In the genomic region with DNA sequence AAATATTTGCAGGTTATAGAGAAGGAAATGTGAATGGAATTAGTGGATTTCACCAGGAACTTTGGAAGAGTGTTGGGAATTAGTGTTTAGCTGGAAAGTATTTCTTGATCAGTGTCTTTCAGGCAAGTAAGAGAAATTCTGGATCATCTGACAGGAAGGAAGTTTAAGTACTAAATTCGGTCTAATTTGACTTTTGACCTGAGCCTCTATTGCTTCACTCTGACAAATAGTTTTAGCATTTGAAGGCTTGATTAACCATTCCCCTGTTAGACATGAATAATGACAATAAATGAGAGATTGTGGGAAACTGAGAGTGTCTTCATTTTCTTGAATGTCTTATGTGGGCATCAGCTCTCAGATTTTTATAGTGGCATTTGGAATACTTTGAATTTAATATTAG, we compare ENCODE assay signal across 16 cellular contexts. TPM values are rescaled to one million over a fixed set of nuclear protein-coding genes. Genes with fewer than 3 reads are reported as not detected.
DNase-seq lines count a peak whose midpoint lies in the region; ATAC-seq and TF ChIP-seq lines count a peak whose summit lies in the region.
"Had no signal": no experiment of that assay in that cellular context is flagged by ENCODE, and none has a peak within 500 bp of the region (broad histone marks: within the 10 kb centered on the region; RNA-seq: fewer than 3 reads in every experiment).

No MANE protein-coding gene starts in this region.

- no peak overlapping the region for H2BK12ac ChIP-seq in mesenchymal stem cell (ENCODE audit: low read length in 2 of 2)

- H3K27me3 Mint-ChIP-seq in CD8-positive, alpha-beta T cell (ENCODE audit: low read depth), result no peaks in the 10 kb centered on the region
- H3K27me3 Mint-ChIP-seq in HFFc6 (ENCODE audit: insufficient read depth), result no peaks in the 10 kb centered on the region; the same call in 1 of the 2 replicates
- no peaks in the 10 kb centered on the region for H3K27me3 Mint-ChIP-seq in activated naive CD4-positive, alpha-beta T cell treated with anti-CD3 and anti-CD28 coated beads for 36 hours (ENCODE audit: low read depth)
- H3K27me3 Mint-ChIP-seq: activated naive CD4-positive, alpha-beta T cell treated with anti-CD3 and anti-CD28 coated beads, Interleukin-2, amount 50 U/mL, for 24 hours had no signal

- dilution Hi-C loops in mammary epithelial cell (cut with HindIII; ENCODE audit: low sequenced_read_pairs), result no loop called here

- H2BK120ac ChIP-seq in mesenchymal stem cell (ENCODE audit: low read depth, low read length), result no peak overlapping the region

- H3K23ac ChIP-seq in mesenchymal stem cell (ENCODE audit: low read length in 2 of 2), result no peak overlapping the region

- peaks cover 2% of the 10 kb centered on the region for H3K79me1 ChIP-seq in mesenchymal stem cell (replicated peaks; ENCODE audit: low read length, poor library complexity, severe bottlenecking)

- H2AK5ac ChIP-seq in mesenchymal stem cell (ENCODE audit: low read length, severe bottlenecking), result no peak overlapping the region

- no peak overlapping the region for H3K14ac ChIP-seq in mesenchymal stem cell (ENCODE audit: low read length in 2 of 2)

- DNase-seq in CD8-positive, alpha-beta T cell, result no peak
- no peak for DNase-seq in HFFc6
- no peak for DNase-seq in mammary epithelial cell
- peak; percentile 44 for DNase-seq in mesenchymal stem cell
- DNase-seq in activated naive CD4-positive, alpha-beta T cell treated with anti-CD3 and anti-CD28 coated beads for 36 hours, result no peak
- DNase-seq in globus pallidus (ENCODE audit: low spot score), result no peak
- DNase-seq in NCI-H345 (lab: John Stamatoyannopoulos, UW), result no peak
- DNase-seq in NCI-H82 treated with DMSO at 0.1 percent for 48 hours (lab: John Stamatoyannopoulos, UW; ENCODE audit: unreplicated experiment), result no peak
- DNase-seq: activated CD4-positive, alpha-beta T cell treated with anti-CD3 and anti-CD28 coated beads, Interleukin-2, amount 50 U/mL, for 1 hour; effector memory CD4-positive, alpha-beta T cell; mucosa of descending colon; NCI-H82 had no signal

- no peaks in the 10 kb centered on the region for H3K9me3 ChIP-seq in CD8-positive, alpha-beta T cell (ENCODE audit: low read length)
- H3K9me3 ChIP-seq in mammary epithelial cell (replicated peaks; ENCODE audit: insufficient read depth, low read length), result no peaks in the 10 kb centered on the region
- no peaks in the 10 kb centered on the region for H3K9me3 ChIP-seq in mesenchymal stem cell (ENCODE audit: control insufficient read depth, low read length)
- H3K9me3 ChIP-seq: HAP-1, mucosa of descending colon, right atrium auricular region, suprapubic skin had no signal

- H4K91ac ChIP-seq in mesenchymal stem cell (ENCODE audit: low read length), result no peak overlapping the region

- H3K9me3 Mint-ChIP-seq in CD8-positive, alpha-beta T cell, result no peaks in the 10 kb centered on the region
- no peaks in the 10 kb centered on the region for H3K9me3 Mint-ChIP-seq in HFFc6
- no peaks in the 10 kb centered on the region for H3K9me3 Mint-ChIP-seq in activated naive CD4-positive, alpha-beta T cell treated with anti-CD3 and anti-CD28 coated beads for 36 hours
- H3K9me3 Mint-ChIP-seq: activated naive CD4-positive, alpha-beta T cell treated with anti-CD3 and anti-CD28 coated beads, Interleukin-2, amount 50 U/mL, for 24 hours had no signal

- intact Hi-C loops in CD8-positive, alpha-beta T cell (cut with DNase I, micrococcal nuclease), result no loop called here
- intact Hi-C loops in mammary epithelial cell (cut with micrococcal nuclease), result no loop called here
- intact Hi-C loops in activated naive CD4-positive, alpha-beta T cell treated with anti-CD3 and anti-CD28 coated beads for 36 hours (cut with micrococcal nuclease), result no loop called here

- peaks cover 14% of the 10 kb centered on the region for H4K20me1 ChIP-seq in mammary epithelial cell (ENCODE audit: insufficient read depth, low read length)

- peaks cover 73% of the 10 kb centered on the region for H3K4me1 Mint-ChIP-seq in CD8-positive, alpha-beta T cell (ENCODE audit: low read depth)
- H3K4me1 Mint-ChIP-seq in HFFc6 (ENCODE audit: low read depth), result peaks cover 33% of the 10 kb centered on the region
- H3K4me1 Mint-ChIP-seq in activated naive CD4-positive, alpha-beta T cell treated with anti-CD3 and anti-CD28 coated beads for 36 hours (ENCODE audit: low read depth), result peaks cover 61% of the 10 kb centered on the region

- no peaks in the 10 kb centered on the region for H3K27me3 ChIP-seq in CD8-positive, alpha-beta T cell (ENCODE audit: insufficient read depth, low read length)
- H3K27me3 ChIP-seq in mammary epithelial cell (ENCODE audit: insufficient read depth, low read length) (no peaks in the 10 kb centered on the region), mesenchymal stem cell (ENCODE audit: control insufficient read depth in 1 of 2, insufficient read depth in 1 of 2, low read length in 2 of 2) (no peaks in the 10 kb centered on the region)
- H3K27me3 ChIP-seq: right atrium auricular region, suprapubic skin had no signal

- H2AFZ ChIP-seq in mammary epithelial cell (ENCODE audit: low read depth, low read length), result no peak overlapping the region
- no peak overlapping the region for H2AFZ ChIP-seq in mesenchymal stem cell (ENCODE audit: low read depth, low read length)

- H4K8ac ChIP-seq in mesenchymal stem cell (ENCODE audit: low read length), result no peak overlapping the region

- H3K36me3 ChIP-seq in CD8-positive, alpha-beta T cell (ENCODE audit: insufficient read depth, low read length), result peaks cover 15% of the 10 kb centered on the region
- H3K36me3 ChIP-seq in mammary epithelial cell (ENCODE audit: insufficient read depth, low read length) (peaks cover 16% of the 10 kb centered on the region), mesenchymal stem cell (ENCODE audit: control insufficient read depth in 1 of 2, insufficient read depth in 2 of 2, low read depth in 1 of 2, low read length in 2 of 2) (peaks cover 4 to 43% of the 10 kb centered on the region in 2 experiments)

- no peak overlapping the region for H3K18ac ChIP-seq in mesenchymal stem cell (ENCODE audit: low read depth in 1 of 2, low read length in 2 of 2)

- H3K4me1 ChIP-seq in CD8-positive, alpha-beta T cell (ENCODE audit: insufficient read depth, low read length), result peaks cover 41% of the 10 kb centered on the region
- H3K4me1 ChIP-seq in mammary epithelial cell (ENCODE audit: insufficient read depth, low read length) (no peaks in the 10 kb centered on the region), mesenchymal stem cell (ENCODE audit: control insufficient read depth, insufficient read depth, low read depth, low read length) (peaks cover 4% of the 10 kb centered on the region)

- H3K79me2 ChIP-seq in mammary epithelial cell (ENCODE audit: insufficient read depth, low read length), result peaks cover 97% of the 10 kb centered on the region

- POLR2A ChIA-PET in CD8-positive, alpha-beta T cell (lab: Charles Lee), result no interaction called here

- TF ChIP-seq CTCF in CD8-positive, alpha-beta T cell (IDR thresholded peaks at IDR 0.05), result no peak
- TF ChIP-seq CTCF in HFFc6 (IDR thresholded peaks at IDR 0.05) (no peak), mammary epithelial cell (conservative IDR thresholded peaks at IDR 0.05 in 1 of 2, IDR thresholded peaks at IDR 0.05 in 1 of 2; ENCODE audit: extremely low read depth in 1 of 2, insufficient read depth in 1 of 2, low read depth in 1 of 2, low read length in 2 of 2) (no peak)

- no peak overlapping the region for H2BK5ac ChIP-seq in mesenchymal stem cell (ENCODE audit: low read depth, low read length, poor library complexity, severe bottlenecking)

- no peak overlapping the region for H3K27ac Mint-ChIP-seq in CD8-positive, alpha-beta T cell
- peak overlapping the region; percentile 43 for H3K27ac Mint-ChIP-seq in HFFc6
- no peak overlapping the region for H3K27ac Mint-ChIP-seq in activated naive CD4-positive, alpha-beta T cell treated with anti-CD3 and anti-CD28 coated beads for 36 hours
- H3K27ac Mint-ChIP-seq: activated naive CD4-positive, alpha-beta T cell treated with anti-CD3 and anti-CD28 coated beads, Interleukin-2, amount 50 U/mL, for 24 hours had no signal

- no peak for ATAC-seq in CD8-positive, alpha-beta T cell
- ATAC-seq: mucosa of descending colon had no signal

- no peak overlapping the region for H3K4ac ChIP-seq in mesenchymal stem cell (ENCODE audit: low read depth in 1 of 2, low read length in 2 of 2)

- H3K4me3 ChIP-seq in CD8-positive, alpha-beta T cell (ENCODE audit: low read depth, low read length), result no peak overlapping the region
- H3K4me3 ChIP-seq in mammary epithelial cell (replicated peaks in 1 of 3; ENCODE audit: insufficient read depth in 1 of 3, low read depth in 2 of 3, low read length in 3 of 3), result no peak overlapping the region
- H3K4me3 ChIP-seq in mesenchymal stem cell (ENCODE audit: insufficient read depth in 1 of 2, low read depth in 1 of 2, low read length in 2 of 2), result no peak overlapping the region
- H3K4me3 ChIP-seq: HAP-1, mucosa of descending colon, right atrium auricular region, suprapubic skin had no signal

- H3K4me3 Mint-ChIP-seq in CD8-positive, alpha-beta T cell, result peak overlapping the region; percentile 40
- H3K4me3 Mint-ChIP-seq in HFFc6, result no peak overlapping the region
- H3K4me3 Mint-ChIP-seq in activated naive CD4-positive, alpha-beta T cell treated with anti-CD3 and anti-CD28 coated beads for 36 hours, result no peak overlapping the region

- CTCF ChIA-PET in CD8-positive, alpha-beta T cell (lab: Charles Lee), result no interaction called here
- CTCF ChIA-PET in mammary epithelial cell (lab: Charles Lee; ENCODE audit: low non-redundant PET), result interaction anchor here (0.6 kb wide), 1 partner anchor 228 kb away, joined by 5 read pairs; no protein-coding TSS in a partner anchor
- CTCF ChIA-PET in activated naive CD4-positive, alpha-beta T cell treated with anti-CD3 and anti-CD28 coated beads for 36 hours (lab: Charles Lee), result no interaction called here

- H3K9ac ChIP-seq in mammary epithelial cell (ENCODE audit: insufficient read depth, low read length), result no peak overlapping the region
- no peak overlapping the region for H3K9ac ChIP-seq in mesenchymal stem cell (ENCODE audit: low read length)

- no peak overlapping the region for H2BK15ac ChIP-seq in mesenchymal stem cell (ENCODE audit: low read depth, poor library complexity, severe bottlenecking)

- H3K36me3 Mint-ChIP-seq in CD8-positive, alpha-beta T cell, result peaks cover 68% of the 10 kb centered on the region
- peaks cover 7% of the 10 kb centered on the region; the same call in 1 of the 2 replicates for H3K36me3 Mint-ChIP-seq in HFFc6 (ENCODE audit: low read depth)
- peaks cover 22% of the 10 kb centered on the region for H3K36me3 Mint-ChIP-seq in activated naive CD4-positive, alpha-beta T cell treated with anti-CD3 and anti-CD28 coated beads for 36 hours (ENCODE audit: low read depth)

- in situ Hi-C loops in mammary epithelial cell (cut with MboI; ENCODE audit: low sequenced_read_pairs in 2 of 2), result no loop called here

- 15% methylated on average over 1 of the region's 1 CpG for WGBS in mammary epithelial cell (ENCODE audit: low coverage, missing lambda C conversion rate)
- no CpG with 5 or more reads among the region's 1 CpG for WGBS in mesenchymal stem cell

- no peak overlapping the region for H3K27ac ChIP-seq in CD8-positive, alpha-beta T cell (ENCODE audit: low read depth, low read length)
- H3K27ac ChIP-seq in mammary epithelial cell (ENCODE audit: insufficient read depth, low read depth, low read length) (no peak overlapping the region), mesenchymal stem cell (ENCODE audit: low read length, poor library complexity, severe bottlenecking) (no peak overlapping the region)
- H3K27ac ChIP-seq: right atrium auricular region, suprapubic skin had no signal

- BruUV-seq in mammary epithelial cell (replicated peaks; lab: Mats Ljungman, UMichigan), result no TSS peak

- peak overlapping the region; percentile 2 for H3K4me2 ChIP-seq in mammary epithelial cell (ENCODE audit: insufficient read depth, low read depth, low read length)
- H3K4me2 ChIP-seq in mesenchymal stem cell (ENCODE audit: low read length, poor library complexity, severe bottlenecking), result no peak overlapping the region

RNA-seq across cellular contexts. Expression of a gene that starts 16.0 kb away (rescaled TPM):
- 10 to 100 TPM; 67.0 to 71.9 TPM for total RNA-seq in CD8-positive, alpha-beta T cell
- total RNA-seq in HFFc6 (2021; fragmentation: NEBNext Ultra II Directional; extraction: Animal tissue kit (Norgen Biotek cat#: 25700)), result 10 to 100 TPM; 16.9 to 22.4 (median 19.6) TPM
- total RNA-seq in mammary epithelial cell, result 10 to 100 TPM; 27.3 to 31.0 TPM
- polyA plus RNA-seq in mammary epithelial cell, result 7.7 TPM
- 45.2 TPM for polyA minus RNA-seq in mammary epithelial cell
- polyA plus RNA-seq in mesenchymal stem cell (2013, experiment 1 of 2), result 17.2 TPM
- polyA plus RNA-seq in mesenchymal stem cell (2013, experiment 2 of 2), result 15.9 TPM
- 10 to 100 TPM; 31.9 to 33.2 TPM for total RNA-seq in activated naive CD4-positive, alpha-beta T cell treated with anti-CD3 and anti-CD28 coated beads for 36 hours
